In genomic region chr3:58019343-58019742, GRCh38 we compare ENCODE assay signal across 2 cellular contexts.
TF ChIP-seq lines count a peak whose summit lies in the region.

No MANE protein-coding gene starts in this region.

TF ChIP-seq in HCT116, 20 proteins besides CTCF, POLR2A, EP300 and RAD21 (continued from another document):
- TF ChIP-seq, protein P1, sequence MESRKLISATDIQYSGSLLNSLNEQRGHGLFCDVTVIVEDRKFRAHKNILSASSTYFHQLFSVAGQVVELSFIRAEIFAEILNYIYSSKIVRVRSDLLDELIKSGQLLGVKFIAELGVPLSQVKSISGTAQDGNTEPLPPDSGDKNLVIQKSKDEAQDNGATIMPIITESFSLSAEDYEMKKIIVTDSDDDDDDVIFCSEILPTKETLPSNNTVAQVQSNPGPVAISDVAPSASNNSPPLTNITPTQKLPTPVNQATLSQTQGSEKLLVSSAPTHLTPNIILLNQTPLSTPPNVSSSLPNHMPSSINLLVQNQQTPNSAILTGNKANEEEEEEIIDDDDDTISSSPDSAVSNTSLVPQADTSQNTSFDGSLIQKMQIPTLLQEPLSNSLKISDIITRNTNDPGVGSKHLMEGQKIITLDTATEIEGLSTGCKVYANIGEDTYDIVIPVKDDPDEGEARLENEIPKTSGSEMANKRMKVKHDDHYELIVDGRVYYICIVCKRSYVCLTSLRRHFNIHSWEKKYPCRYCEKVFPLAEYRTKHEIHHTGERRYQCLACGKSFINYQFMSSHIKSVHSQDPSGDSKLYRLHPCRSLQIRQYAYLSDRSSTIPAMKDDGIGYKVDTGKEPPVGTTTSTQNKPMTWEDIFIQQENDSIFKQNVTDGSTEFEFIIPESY (IDR thresholded peaks at IDR 0.05; ENCODE audit: extremely low read depth, insufficient replicate concordance, low read length), result no peak
- TF ChIP-seq SP1 (IDR thresholded peaks at IDR 0.05; ENCODE audit: low read depth), result no peak

TF ChIP-seq in WTC11, 78 proteins besides CTCF, POLR2A, EP300 and RAD21 (continued from another document):
- TF ChIP-seq EMX1 (CRISPR knock-in tag; IDR thresholded peaks at IDR 0.05), result no peak
- TF ChIP-seq PRRX2 (CRISPR knock-in tag; IDR thresholded peaks at IDR 0.05), result no peak
- TF ChIP-seq, protein P2, sequence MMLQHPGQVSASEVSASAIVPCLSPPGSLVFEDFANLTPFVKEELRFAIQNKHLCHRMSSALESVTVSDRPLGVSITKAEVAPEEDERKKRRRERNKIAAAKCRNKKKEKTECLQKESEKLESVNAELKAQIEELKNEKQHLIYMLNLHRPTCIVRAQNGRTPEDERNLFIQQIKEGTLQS (CRISPR knock-in tag; conservative IDR thresholded peaks at IDR 0.05), result no peak
- no peak for TF ChIP-seq NR1H2 (CRISPR knock-in tag; IDR thresholded peaks at IDR 0.05)
TF ChIP-seq in WTC11: peak in this region for 0.
